8 cellular contexts compared by ENCODE assay signal in the genomic region with DNA sequence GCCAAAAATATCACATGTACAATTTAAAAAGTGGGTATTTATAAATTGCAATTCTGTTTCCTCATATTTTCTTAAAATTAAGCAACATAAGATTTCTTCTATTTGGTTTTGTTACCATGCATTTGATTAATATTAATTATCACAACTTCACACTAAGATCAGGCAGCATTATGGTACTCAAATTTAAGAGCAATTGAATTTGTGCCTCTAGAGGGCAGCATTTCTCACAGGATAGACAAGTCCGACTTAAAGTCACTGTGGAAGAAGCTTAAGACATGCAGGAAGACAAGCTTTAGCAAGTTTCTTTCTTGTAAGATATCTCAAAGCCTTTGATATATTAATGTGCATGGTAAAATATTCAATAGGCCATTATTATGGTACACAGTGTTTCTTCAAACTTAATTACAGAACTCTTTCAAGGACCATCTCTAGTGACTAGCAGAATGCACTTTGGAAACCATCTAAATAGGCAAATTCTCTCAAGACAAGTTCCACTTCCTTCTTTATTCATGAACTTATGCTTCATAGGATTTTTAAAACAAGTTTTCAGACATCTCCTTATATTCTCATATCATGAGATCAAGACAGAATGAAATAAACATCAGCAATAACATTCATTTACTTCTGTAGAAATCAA. TPM values are rescaled to one million over a fixed set of nuclear protein-coding genes. Genes with fewer than 3 reads are reported as not detected.
DNase-seq lines count a peak whose midpoint lies in the region; ATAC-seq and TF ChIP-seq lines count a peak whose summit lies in the region.

No MANE protein-coding gene starts in this region.

- no peaks in the 10 kb centered on the region for H3K36me3 ChIP-seq in CD4-positive, CD25-positive, alpha-beta regulatory T cell (ENCODE audit: control insufficient read depth, insufficient read depth, low read length)

- H3K27ac Mint-ChIP-seq in CD4-positive, CD25-positive, alpha-beta regulatory T cell, result peak overlapping the region in 1 of 3 donors; percentile 56
- peak overlapping the region in 4 of 10 donors; percentile 6 to 44 (median 34) for H3K27ac Mint-ChIP-seq in naive thymus-derived CD8-positive, alpha-beta T cell

- peak; percentile 83 to 89 for ATAC-seq in CD4-positive, CD25-positive, alpha-beta regulatory T cell (ENCODE audit: low read depth in 2 of 2)
- ATAC-seq in GM18861 (IDR thresholded peaks at IDR 0.05; ENCODE audit: unreplicated experiment) (peak; percentile 42), HG03108 (IDR thresholded peaks at IDR 0.05; ENCODE audit: unreplicated experiment) (peak; percentile 45), GM21737 (IDR thresholded peaks at IDR 0.05; ENCODE audit: unreplicated experiment) (no peak)
- ATAC-seq in naive thymus-derived CD8-positive, alpha-beta T cell, result peak; percentile 82 to 83

- H3K27ac ChIP-seq in CD4-positive, CD25-positive, alpha-beta regulatory T cell (ENCODE audit: insufficient read depth, low read length, poor library complexity, severe bottlenecking), result no peak overlapping the region

- H3K9me3 Mint-ChIP-seq in CD4-positive, CD25-positive, alpha-beta regulatory T cell, result no peaks in the 10 kb centered on the region
- H3K9me3 Mint-ChIP-seq in naive thymus-derived CD8-positive, alpha-beta T cell, result no peaks in the 10 kb centered on the region

- no peaks in the 10 kb centered on the region for H3K27me3 Mint-ChIP-seq in CD4-positive, CD25-positive, alpha-beta regulatory T cell
- H3K27me3 Mint-ChIP-seq in naive thymus-derived CD8-positive, alpha-beta T cell, result no peaks in the 10 kb centered on the region

- peak; percentile 51 to 94 (median 83) for DNase-seq in CD4-positive, CD25-positive, alpha-beta regulatory T cell
- DNase-seq in NCI-H345 (lab: John Stamatoyannopoulos, UW) (peak; percentile 69), epithelial cell of proximal tubule (ENCODE audit: low read depth) (peak; percentile 67)
- peak; percentile 56 for DNase-seq in activated CD4-positive, alpha-beta T cell treated with anti-CD3 and anti-CD28 coated beads for 48 hours
- peak in 9 of 10 donors; percentile 33 to 85 (median 73) for DNase-seq in naive thymus-derived CD8-positive, alpha-beta T cell

- H3K4me3 ChIP-seq in CD4-positive, CD25-positive, alpha-beta regulatory T cell (ENCODE audit: low read depth, low read length), result no peak overlapping the region
- no peak overlapping the region for H3K4me3 ChIP-seq in epithelial cell of proximal tubule (ENCODE audit: low read depth, low read length)

- H3K4me3 Mint-ChIP-seq in CD4-positive, CD25-positive, alpha-beta regulatory T cell, result no peak overlapping the region
- no peak overlapping the region for H3K4me3 Mint-ChIP-seq in naive thymus-derived CD8-positive, alpha-beta T cell

- POLR2A ChIA-PET in naive thymus-derived CD8-positive, alpha-beta T cell (lab: Charles Lee), result interaction anchor here (2.5 kb wide), 1 partner anchor 35 kb away, joined by 12 read pairs; the partner anchor contains the start of gene FBXW7

- peak; percentile 77 for TF ChIP-seq CTCF in epithelial cell of proximal tubule (conservative IDR thresholded peaks at IDR 0.05; ENCODE audit: low read depth, low read length)

- H3K4me1 ChIP-seq in CD4-positive, CD25-positive, alpha-beta regulatory T cell (ENCODE audit: control insufficient read depth, insufficient read depth, low read length, poor library complexity, severe bottlenecking), result peaks cover 9% of the 10 kb centered on the region

- no peaks in the 10 kb centered on the region for H3K27me3 ChIP-seq in CD4-positive, CD25-positive, alpha-beta regulatory T cell (ENCODE audit: control insufficient read depth, insufficient read depth, low read length)

- H3K4me1 Mint-ChIP-seq in CD4-positive, CD25-positive, alpha-beta regulatory T cell, result peaks cover 35 to 51% (median 36%) of the 10 kb centered on the region in 4 donors
- H3K4me1 Mint-ChIP-seq in naive thymus-derived CD8-positive, alpha-beta T cell, result peaks cover 12 to 40% (median 33%) of the 10 kb centered on the region in 4 donors

- H3K9me3 ChIP-seq in CD4-positive, CD25-positive, alpha-beta regulatory T cell (ENCODE audit: control insufficient read depth in 2 of 2, low read length in 2 of 2), result no peaks in the 10 kb centered on the region

- H3K36me3 Mint-ChIP-seq in CD4-positive, CD25-positive, alpha-beta regulatory T cell, result no peaks in the 10 kb centered on the region
- H3K36me3 Mint-ChIP-seq in naive thymus-derived CD8-positive, alpha-beta T cell, result peaks cover 0 to 2% (median 0%) of the 10 kb centered on the region in 3 donors

RNA-seq across cellular contexts. Expression of gene FBXW7, which starts 35.0 kb away (rescaled TPM):
- 146 TPM for total RNA-seq in CD4-positive, CD25-positive, alpha-beta regulatory T cell
- 10 to 100 TPM; 43.8 to 50.7 (median 47.4) TPM for polyA plus RNA-seq in CD4-positive, CD25-positive, alpha-beta regulatory T cell
- total RNA-seq in epithelial cell of proximal tubule, result 8.8 and 32.9 TPM in 2 replicates
- 100 to 1,000 TPM; 110 to 126 TPM for total RNA-seq in naive thymus-derived CD8-positive, alpha-beta T cell
- polyA plus RNA-seq in naive thymus-derived CD8-positive, alpha-beta T cell, result 10 to 100 TPM; 30.0 to 41.4 (median 31.5) TPM
